Comparison of ENCODE assay signal across 15 cellular contexts in the genomic region with DNA sequence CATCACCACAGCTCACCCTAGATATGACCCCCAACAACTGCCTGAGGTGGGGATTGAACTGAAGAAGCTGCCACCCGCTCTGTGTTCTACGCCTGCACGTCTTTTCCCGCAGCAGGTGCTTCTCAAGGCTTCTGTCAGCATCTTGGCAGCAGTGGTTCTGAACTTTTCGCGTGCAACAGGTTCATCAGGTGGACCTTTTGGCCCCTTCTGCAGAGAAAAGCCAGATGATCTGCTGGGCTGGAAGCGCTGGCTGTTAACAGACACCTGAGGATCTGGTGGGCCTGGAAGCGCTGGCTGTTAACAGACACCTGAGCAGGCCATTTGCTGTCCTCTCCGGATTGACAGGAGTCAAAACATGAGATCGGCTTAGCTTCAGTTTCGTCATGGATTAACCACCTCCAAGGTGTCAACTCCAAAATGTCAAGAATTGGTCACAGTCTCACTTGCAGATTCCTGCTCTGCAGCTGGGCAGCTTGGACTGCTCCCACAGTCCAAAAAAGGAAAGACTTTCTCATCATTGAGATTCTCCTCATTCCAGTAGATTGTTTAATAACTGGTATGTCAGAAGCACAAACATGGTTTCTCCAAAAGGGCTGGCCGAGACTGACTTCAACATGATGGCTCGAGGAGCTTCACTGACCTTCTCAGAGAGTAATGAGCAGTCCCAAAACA.
"Had no signal": no experiment of that assay in that cellular context is flagged by ENCODE, and none has a peak within 500 bp of the region (broad histone marks: within the 10 kb centered on the region; RNA-seq: fewer than 3 reads in every experiment).

No MANE protein-coding gene starts in this region.

- H3K36me3 ChIP-seq: colonic mucosa had no signal

- H3K27me3 Mint-ChIP-seq: activated naive CD4-positive, alpha-beta T cell treated with anti-CD3 and anti-CD28 coated beads, Interleukin-2, amount 10 ng/mL, durations not matched to agents 7 days and 5 days; naive thymus-derived CD4-positive, alpha-beta T cell; stimulated activated naive CD8-positive, alpha-beta T cell treated with anti-CD3 and anti-CD28 coated beads, Interleukin-15, amount 100 ng/mL, for 72 hours; T-helper 17 cell had no signal

- H3K27ac Mint-ChIP-seq: activated naive CD4-positive, alpha-beta T cell treated with anti-CD3 and anti-CD28 coated beads, Interleukin-2, amount 10 ng/mL, durations not matched to agents 7 days and 5 days; naive thymus-derived CD4-positive, alpha-beta T cell; T-helper 17 cell; WTC11 had no signal

- H3K27me3 ChIP-seq: colonic mucosa, gastrocnemius medialis, hepatocyte had no signal

- H3K4me3 Mint-ChIP-seq: activated naive CD4-positive, alpha-beta T cell treated with anti-CD3 and anti-CD28 coated beads, Interleukin-2, amount 10 ng/mL, durations not matched to agents 7 days and 5 days; naive thymus-derived CD4-positive, alpha-beta T cell; stimulated activated naive CD8-positive, alpha-beta T cell treated with anti-CD3 and anti-CD28 coated beads, Interleukin-15, amount 100 ng/mL, for 72 hours; T-helper 17 cell; WTC11 had no signal

- H3K4me1 ChIP-seq: colonic mucosa had no signal

- H2AFZ ChIP-seq: hepatocyte had no signal

- ATAC-seq: gastrocnemius medialis; naive thymus-derived CD4-positive, alpha-beta T cell; sciatic nerve; stimulated activated naive CD8-positive, alpha-beta T cell treated with anti-CD3 and anti-CD28 coated beads, Interleukin-15, amount 100 ng/mL, for 72 hours; T-helper 17 cell; WTC11 had no signal

- H3K9me3 ChIP-seq: colonic mucosa, gastrocnemius medialis had no signal

- DNase-seq: activated CD4-positive, alpha-beta T cell treated with anti-CD3 and anti-CD28 coated beads for 48 hours; activated naive CD4-positive, alpha-beta T cell treated with anti-CD3 and anti-CD28 coated beads, Interleukin-2, amount 10 ng/mL, durations not matched to agents 7 days and 5 days; colonic mucosa; effector CD4-positive, alpha-beta T cell; gastrocnemius medialis; kidney glomerular epithelial cell; midbrain; naive thymus-derived CD4-positive, alpha-beta T cell; stimulated activated CD4-positive, alpha-beta T cell treated with anti-CD3 and anti-CD28 coated beads, Interleukin-4, amount 100 ng/mL, for 24 hours; stimulated activated naive CD8-positive, alpha-beta T cell treated with anti-CD3 and anti-CD28 coated beads, Interleukin-15, amount 100 ng/mL, for 72 hours; T-helper 17 cell had no signal

- H3K4me3 ChIP-seq: colonic mucosa, gastrocnemius medialis, hepatocyte, thoracic aorta had no signal

- H3K4me2 ChIP-seq: hepatocyte had no signal

- H3K27ac ChIP-seq: colonic mucosa, gastrocnemius medialis, hepatocyte, thoracic aorta had no signal
